In genomic region chr5:151465476-151465875, GRCh38 we compare ENCODE assay signal across 22 cellular contexts.
"Had no signal": no experiment of that assay in that cellular context is flagged by ENCODE, and none has a peak within 500 bp of the region (broad histone marks: within the 10 kb centered on the region; RNA-seq: fewer than 3 reads in every experiment).

No MANE protein-coding gene starts in this region.

- H3K4me1 ChIP-seq: gastrocnemius medialis, heart right ventricle, spleen, testis, tibial nerve, upper lobe of right lung, vagina had no signal

- H3K27me3 ChIP-seq: gastrocnemius medialis, heart right ventricle, spleen, testis, tibial nerve, upper lobe of right lung, vagina had no signal

- H3K4me3 Mint-ChIP-seq: endodermal cell; naive B cell; nephron; stimulated activated naive B cell treated with anti-CD40 and anti-IgM and Interleukin-4, amounts not matched to agents 10 μg/mL and 1 μg/mL and 100 μg/mL, for 72 hours; stimulated activated naive CD8-positive, alpha-beta T cell treated with anti-CD3 and anti-CD28 coated beads, Interleukin-15, amount 100 ng/mL, for 72 hours had no signal

- ATAC-seq: esophagus mucosa; gastrocnemius medialis; heart right ventricle; sciatic nerve; stimulated activated naive B cell treated with anti-CD40 and anti-IgM and Interleukin-4, amounts not matched to agents 10 μg/mL and 1 μg/mL and 100 μg/mL, for 72 hours; stimulated activated naive CD8-positive, alpha-beta T cell treated with anti-CD3 and anti-CD28 coated beads, Interleukin-15, amount 100 ng/mL, for 72 hours; upper lobe of right lung had no signal

- H3K9me3 Mint-ChIP-seq: endodermal cell; naive B cell; nephron; stimulated activated naive B cell treated with anti-CD40 and anti-IgM and Interleukin-4, amounts not matched to agents 10 μg/mL and 1 μg/mL and 100 μg/mL, for 72 hours; stimulated activated naive CD8-positive, alpha-beta T cell treated with anti-CD3 and anti-CD28 coated beads, Interleukin-15, amount 100 ng/mL, for 72 hours had no signal

- H3K27me3 Mint-ChIP-seq: naive B cell; stimulated activated naive B cell treated with anti-CD40 and anti-IgM and Interleukin-4, amounts not matched to agents 10 μg/mL and 1 μg/mL and 100 μg/mL, for 72 hours; stimulated activated naive CD8-positive, alpha-beta T cell treated with anti-CD3 and anti-CD28 coated beads, Interleukin-15, amount 100 ng/mL, for 72 hours had no signal

- H3K9me3 ChIP-seq: gastrocnemius medialis, heart right ventricle, spleen, testis, tibial nerve, upper lobe of right lung, vagina had no signal

- H3K27ac Mint-ChIP-seq: endodermal cell; nephron; stimulated activated naive B cell treated with anti-CD40 and anti-IgM and Interleukin-4, amounts not matched to agents 10 μg/mL and 1 μg/mL and 100 μg/mL, for 72 hours; stimulated activated naive CD8-positive, alpha-beta T cell treated with anti-CD3 and anti-CD28 coated beads, Interleukin-15, amount 100 ng/mL, for 72 hours had no signal

- DNase-seq: dermis blood vessel endothelial cell; effector CD4-positive, alpha-beta T cell; endodermal cell; gastrocnemius medialis; heart right ventricle; hypothalamus; kidney glomerular epithelial cell; mesendoderm; naive B cell; posterior cingulate gyrus; spleen; stimulated activated CD4-positive, alpha-beta T cell treated with anti-CD3 and anti-CD28 coated beads, Interleukin-2, amount 100 ng/mL, for 24 hours; stimulated activated CD4-positive, alpha-beta T cell treated with anti-CD3 and anti-CD28 coated beads, Interleukin-4, amount 100 ng/mL, for 4 hours; stimulated activated naive B cell treated with anti-CD40 and anti-IgM and Interleukin-4, amounts not matched to agents 10 μg/mL and 1 μg/mL and 100 μg/mL, for 72 hours; stimulated activated naive CD8-positive, alpha-beta T cell treated with anti-CD3 and anti-CD28 coated beads, Interleukin-15, amount 100 ng/mL, for 72 hours; testis; upper lobe of right lung had no signal

- H3K27ac ChIP-seq: gastrocnemius medialis, heart right ventricle, spleen, testis, tibial nerve, upper lobe of right lung, vagina had no signal

- H3K4me3 ChIP-seq: gastrocnemius medialis, heart right ventricle, spleen, testis, tibial nerve, upper lobe of right lung, vagina had no signal

- H3K4me1 Mint-ChIP-seq: endodermal cell; naive B cell; nephron; stimulated activated naive CD8-positive, alpha-beta T cell treated with anti-CD3 and anti-CD28 coated beads, Interleukin-15, amount 100 ng/mL, for 72 hours had no signal
